ENCODE assay signal across 38 cellular contexts in the genomic region with DNA sequence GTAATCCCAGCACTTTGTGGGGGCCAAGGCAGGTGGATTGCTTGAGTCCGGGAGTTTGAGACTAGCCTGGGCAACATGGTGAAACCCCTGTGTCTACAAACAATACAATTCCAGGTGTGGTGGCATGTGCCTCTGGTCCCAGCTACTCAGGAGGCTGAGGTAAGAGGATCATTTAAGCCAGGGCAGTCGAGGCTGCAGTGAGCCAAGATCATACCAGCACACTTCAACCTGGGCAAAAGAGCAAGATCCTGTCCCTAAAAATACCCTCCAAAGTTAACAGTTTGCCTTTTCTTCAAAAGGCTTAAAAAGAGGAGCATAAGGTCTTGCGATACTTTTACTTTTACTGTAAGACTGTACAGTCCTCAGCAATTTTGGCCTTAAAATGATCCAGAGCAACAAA. TPM values are rescaled to one million over a fixed set of nuclear protein-coding genes. Genes with fewer than 3 reads are reported as not detected.
"Had no signal": no experiment of that assay in that cellular context is flagged by ENCODE, and none has a peak within 500 bp of the region (broad histone marks: within the 10 kb centered on the region; RNA-seq: fewer than 3 reads in every experiment).

No MANE protein-coding gene starts in this region.

- ATAC-seq: activated CD4-positive, alpha-beta T cell treated with anti-CD3 and anti-CD28 coated beads for 36 hours; activated CD4-positive, CD25-positive, alpha-beta regulatory T cell treated with anti-CD3 and anti-CD28 coated beads, Interleukin-2, amount 50 U/mL, for 24 hours; activated CD8-positive, alpha-beta memory T cell treated with anti-CD3 and anti-CD28 coated beads, Interleukin-2, amount 10 ng/mL, durations not matched to agents 7 days and 5 days; activated CD8-positive, alpha-beta T cell treated with anti-CD3 and anti-CD28 coated beads, Interleukin-2, amount 10 ng/mL, durations not matched to agents 7 days and 5 days; activated naive CD8-positive, alpha-beta T cell treated with anti-CD3 and anti-CD28 coated beads, Interleukin-2, amount 50 U/mL, for 24 hours had no signal

- H3K4me1 ChIP-seq: ascending aorta had no signal

- H3K4me1 Mint-ChIP-seq: activated CD4-positive, alpha-beta memory T cell treated with anti-CD3 and anti-CD28 coated beads, Interleukin-2, amount 10 ng/mL, durations not matched to agents 7 days and 5 days; activated CD4-positive, alpha-beta T cell treated with anti-CD3 and anti-CD28 coated beads for 36 hours; activated CD4-positive, alpha-beta T cell treated with anti-CD3 and anti-CD28 coated beads, Interleukin-2, amount 10 ng/mL, durations not matched to agents 7 days and 5 days; activated CD8-positive, alpha-beta memory T cell treated with anti-CD3 and anti-CD28 coated beads, Interleukin-2, amount 10 ng/mL, durations not matched to agents 7 days and 5 days; activated naive CD4-positive, alpha-beta T cell treated with anti-CD3 and anti-CD28 coated beads, Interleukin-2, amount 10 ng/mL, durations not matched to agents 7 days and 5 days; activated naive CD4-positive, alpha-beta T cell treated with anti-CD3 and anti-CD28 coated beads, Interleukin-2, amount 50 U/mL, for 24 hours; activated naive CD8-positive, alpha-beta T cell treated with anti-CD3 and anti-CD28 coated beads, Interleukin-2, amount 10 ng/mL, durations not matched to agents 7 days and 5 days; activated naive CD8-positive, alpha-beta T cell treated with anti-CD3 and anti-CD28 coated beads, Interleukin-2, amount 50 U/mL, for 24 hours; brain; central memory CD8-positive, alpha-beta T cell had no signal

- FAIRE-seq: bronchial epithelial cell had no signal

- H3K36me3 ChIP-seq: ascending aorta, cardiac muscle cell had no signal

- H3K9me3 ChIP-seq: ascending aorta had no signal

- H3K27me3 ChIP-seq: ascending aorta, cardiac muscle cell had no signal

- H3K4me3 Mint-ChIP-seq: activated CD4-positive, alpha-beta memory T cell treated with anti-CD3 and anti-CD28 coated beads, Interleukin-2, amount 10 ng/mL, durations not matched to agents 7 days and 5 days; activated CD4-positive, alpha-beta T cell treated with anti-CD3 and anti-CD28 coated beads for 36 hours; activated CD4-positive, alpha-beta T cell treated with anti-CD3 and anti-CD28 coated beads, Interleukin-2, amount 10 ng/mL, durations not matched to agents 7 days and 5 days; activated CD8-positive, alpha-beta memory T cell treated with anti-CD3 and anti-CD28 coated beads, Interleukin-2, amount 10 ng/mL, durations not matched to agents 7 days and 5 days; activated CD8-positive, alpha-beta T cell treated with anti-CD3 and anti-CD28 coated beads, Interleukin-2, amount 10 ng/mL, durations not matched to agents 7 days and 5 days; activated naive CD4-positive, alpha-beta T cell treated with anti-CD3 and anti-CD28 coated beads, Interleukin-2, amount 10 ng/mL, durations not matched to agents 7 days and 5 days; activated naive CD4-positive, alpha-beta T cell treated with anti-CD3 and anti-CD28 coated beads, Interleukin-2, amount 50 U/mL, for 24 hours; activated naive CD8-positive, alpha-beta T cell; activated naive CD8-positive, alpha-beta T cell treated with anti-CD3 and anti-CD28 coated beads, Interleukin-2, amount 10 ng/mL, durations not matched to agents 7 days and 5 days; activated naive CD8-positive, alpha-beta T cell treated with anti-CD3 and anti-CD28 coated beads, Interleukin-2, amount 50 U/mL, for 24 hours; activated T-cell treated with anti-CD3 and anti-CD28 coated beads, Interleukin-2, amount 50 U/mL, for 24 hours; brain; central memory CD8-positive, alpha-beta T cell; T-helper 1 cell treated with Interleukin-12 subunit alpha and Interleukin-12 subunit beta and Interleukin-4 antibody, amounts not matched to agents 30 μg/mL and 1 μg/mL, for 36 hours; T-helper 2 cell treated with Interferon-gamma antibody and Interleukin-4, amounts not matched to agents 5 μg/mL and 100 μg/mL, for 36 hours had no signal

- H3K27me3 Mint-ChIP-seq: activated CD4-positive, alpha-beta memory T cell treated with anti-CD3 and anti-CD28 coated beads, Interleukin-2, amount 10 ng/mL, durations not matched to agents 7 days and 5 days; activated CD4-positive, alpha-beta T cell treated with anti-CD3 and anti-CD28 coated beads for 36 hours; activated CD4-positive, alpha-beta T cell treated with anti-CD3 and anti-CD28 coated beads, Interleukin-2, amount 10 ng/mL, durations not matched to agents 7 days and 5 days; activated CD8-positive, alpha-beta memory T cell treated with anti-CD3 and anti-CD28 coated beads, Interleukin-2, amount 10 ng/mL, durations not matched to agents 7 days and 5 days; activated naive CD4-positive, alpha-beta T cell treated with anti-CD3 and anti-CD28 coated beads, Interleukin-2, amount 10 ng/mL, durations not matched to agents 7 days and 5 days; activated naive CD8-positive, alpha-beta T cell; activated naive CD8-positive, alpha-beta T cell treated with anti-CD3 and anti-CD28 coated beads, Interleukin-2, amount 10 ng/mL, durations not matched to agents 7 days and 5 days; activated T-cell treated with anti-CD3 and anti-CD28 coated beads, Interleukin-2, amount 50 U/mL, for 24 hours; central memory CD8-positive, alpha-beta T cell had no signal

- H3K4me3 ChIP-seq: ascending aorta, cardiac muscle cell had no signal

- H3K27ac ChIP-seq: ascending aorta, cardiac muscle cell, VCaP had no signal

- H3K27ac Mint-ChIP-seq: activated CD4-positive, alpha-beta memory T cell treated with anti-CD3 and anti-CD28 coated beads, Interleukin-2, amount 10 ng/mL, durations not matched to agents 7 days and 5 days; activated CD4-positive, alpha-beta T cell treated with anti-CD3 and anti-CD28 coated beads for 36 hours; activated CD4-positive, alpha-beta T cell treated with anti-CD3 and anti-CD28 coated beads, Interleukin-2, amount 10 ng/mL, durations not matched to agents 7 days and 5 days; activated CD8-positive, alpha-beta memory T cell treated with anti-CD3 and anti-CD28 coated beads, Interleukin-2, amount 10 ng/mL, durations not matched to agents 7 days and 5 days; activated CD8-positive, alpha-beta T cell treated with anti-CD3 and anti-CD28 coated beads, Interleukin-2, amount 10 ng/mL, durations not matched to agents 7 days and 5 days; activated naive CD4-positive, alpha-beta T cell treated with anti-CD3 and anti-CD28 coated beads, Interleukin-2, amount 10 ng/mL, durations not matched to agents 7 days and 5 days; activated naive CD4-positive, alpha-beta T cell treated with anti-CD3 and anti-CD28 coated beads, Interleukin-2, amount 50 U/mL, for 24 hours; activated naive CD8-positive, alpha-beta T cell; activated naive CD8-positive, alpha-beta T cell treated with anti-CD3 and anti-CD28 coated beads, Interleukin-2, amount 10 ng/mL, durations not matched to agents 7 days and 5 days; activated naive CD8-positive, alpha-beta T cell treated with anti-CD3 and anti-CD28 coated beads, Interleukin-2, amount 50 U/mL, for 24 hours; activated T-cell treated with anti-CD3 and anti-CD28 coated beads, Interleukin-2, amount 50 U/mL, for 24 hours; activated T-helper 2 cell treated with anti-CD3 and anti-CD28 coated beads, Interferon-gamma antibody, Interleukin-2, Interleukin-4, amounts not matched to agents 10 μg/mL and 5 μg/mL and 100 μg/mL, durations not matched to agents 14 hours and 24 hours and 36 hours; brain; T-helper 1 cell treated with Interleukin-12 subunit alpha and Interleukin-12 subunit beta and Interleukin-4 antibody, amounts not matched to agents 30 μg/mL and 1 μg/mL, for 36 hours; T-helper 2 cell treated with Interferon-gamma antibody and Interleukin-4, amounts not matched to agents 5 μg/mL and 100 μg/mL, for 36 hours had no signal

- H3K9me3 Mint-ChIP-seq: activated CD4-positive, alpha-beta memory T cell treated with anti-CD3 and anti-CD28 coated beads, Interleukin-2, amount 10 ng/mL, durations not matched to agents 7 days and 5 days; activated naive CD4-positive, alpha-beta T cell treated with anti-CD3 and anti-CD28 coated beads, Interleukin-2, amount 50 U/mL, for 24 hours; activated naive CD8-positive, alpha-beta T cell treated with anti-CD3 and anti-CD28 coated beads, Interleukin-2, amount 50 U/mL, for 24 hours; activated T-helper 2 cell treated with anti-CD3 and anti-CD28 coated beads, Interferon-gamma antibody, Interleukin-2, Interleukin-4, amounts not matched to agents 10 μg/mL and 5 μg/mL and 100 μg/mL, durations not matched to agents 14 hours and 24 hours and 36 hours; brain; T-helper 2 cell treated with Interferon-gamma antibody and Interleukin-4, amounts not matched to agents 5 μg/mL and 100 μg/mL, for 36 hours had no signal

- H3K36me3 Mint-ChIP-seq: activated CD8-positive, alpha-beta memory T cell treated with anti-CD3 and anti-CD28 coated beads, Interleukin-2, amount 10 ng/mL, durations not matched to agents 7 days and 5 days; activated naive CD4-positive, alpha-beta T cell treated with anti-CD3 and anti-CD28 coated beads, Interleukin-2, amount 10 ng/mL, durations not matched to agents 7 days and 5 days; activated naive CD4-positive, alpha-beta T cell treated with anti-CD3 and anti-CD28 coated beads, Interleukin-2, amount 50 U/mL, for 24 hours; activated naive CD8-positive, alpha-beta T cell; activated naive CD8-positive, alpha-beta T cell treated with anti-CD3 and anti-CD28 coated beads, Interleukin-2, amount 10 ng/mL, durations not matched to agents 7 days and 5 days; brain had no signal

- DNase-seq: activated CD4-positive, alpha-beta memory T cell treated with anti-CD3 and anti-CD28 coated beads, Interleukin-2, amount 10 ng/mL, durations not matched to agents 7 days and 5 days; activated CD4-positive, alpha-beta T cell treated with anti-CD3 and anti-CD28 coated beads for 1 hour; activated CD4-positive, alpha-beta T cell treated with anti-CD3 and anti-CD28 coated beads for 36 hours; activated CD4-positive, alpha-beta T cell treated with anti-CD3 and anti-CD28 coated beads for 48 hours; activated CD4-positive, alpha-beta T cell treated with anti-CD3 and anti-CD28 coated beads, Interleukin-2, amount 10 ng/mL, durations not matched to agents 7 days and 5 days; activated CD4-positive, alpha-beta T cell treated with anti-CD3 and anti-CD28 coated beads, Interleukin-2, amount 50 U/mL, for 48 hours; activated CD4-positive, CD25-positive, alpha-beta regulatory T cell; activated CD8-positive, alpha-beta memory T cell treated with anti-CD3 and anti-CD28 coated beads for 24 hours; activated CD8-positive, alpha-beta memory T cell treated with anti-CD3 and anti-CD28 coated beads, Interleukin-2, amount 10 ng/mL, durations not matched to agents 7 days and 5 days; activated CD8-positive, alpha-beta memory T cell treated with anti-CD3 and anti-CD28 coated beads, Interleukin-2, amount 50 U/mL, for 48 hours; activated CD8-positive, alpha-beta T cell treated with anti-CD3 and anti-CD28 coated beads, Interleukin-2, amount 10 ng/mL, durations not matched to agents 7 days and 5 days; activated effector memory CD4-positive, alpha-beta T cell treated with Interleukin-2 at 50 U/mL for 16 hours; activated gamma-delta T cell; activated naive CD4-positive, alpha-beta T cell treated with anti-CD3 and anti-CD28 coated beads, Interleukin-2, amount 10 ng/mL, durations not matched to agents 7 days and 5 days; activated naive CD4-positive, alpha-beta T cell treated with Interleukin-2 at 50 U/mL for 16 hours; activated naive CD8-positive, alpha-beta T cell treated with anti-CD3 and anti-CD28 coated beads, Interleukin-2, amount 10 ng/mL, durations not matched to agents 7 days and 5 days; activated naive CD8-positive, alpha-beta T cell treated with anti-CD3 and anti-CD28 coated beads, Interleukin-2, amount 50 U/mL, for 24 hours; activated T-cell treated with anti-CD3 and anti-CD28 coated beads, Interleukin-2, amount 50 U/mL, for 24 hours; activated T-cell treated with anti-CD3 and anti-CD28 coated beads, Interleukin-2, amount 50 U/mL, for 48 hours; amygdala; anterior cingulate cortex; caudate nucleus; cerebellar nuclear complex; T-helper 1 cell; T-helper 2 cell; T-helper 9 cell had no signal

RNA-seq across cellular contexts. Expression of gene SPTLC3, which starts 10.7 kb away (rescaled TPM):
- total RNA-seq: activated CD4-positive, alpha-beta memory T cell treated with anti-CD3 and anti-CD28 coated beads, Interleukin-2, amount 10 ng/mL, durations not matched to agents 7 days and 5 days had no signal
